Comparison of ENCODE assay signal across 7 cellular contexts in the genomic region with DNA sequence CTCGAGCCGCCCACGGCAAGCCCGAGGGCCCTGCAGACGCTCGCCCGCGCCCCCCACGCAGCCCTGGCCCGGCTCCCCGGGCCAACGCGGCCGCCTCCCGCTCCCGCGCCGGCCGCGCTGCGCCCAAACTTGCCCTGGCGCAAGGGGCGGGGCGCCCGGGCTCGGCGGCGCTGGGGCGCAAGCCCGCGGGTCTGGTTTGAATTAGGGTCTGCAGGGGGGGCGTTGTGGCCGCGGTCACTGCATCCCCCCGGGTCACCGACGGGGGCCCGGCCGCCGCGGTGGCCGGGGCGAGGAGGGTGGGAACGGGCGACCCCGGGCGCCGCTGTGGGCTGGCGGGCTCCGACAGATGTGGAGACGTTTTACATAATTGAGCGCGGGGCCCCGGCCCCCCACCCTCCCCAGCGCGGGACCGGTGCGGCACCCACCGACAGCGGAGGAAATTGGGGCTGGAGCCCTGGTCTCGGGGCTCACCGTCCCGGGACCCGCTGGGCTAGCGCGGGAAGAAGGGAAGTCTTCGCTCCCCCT.
DNase-seq lines count a peak whose midpoint lies in the region; ATAC-seq and TF ChIP-seq lines count a peak whose summit lies in the region.

No MANE protein-coding gene starts in this region.

- ATAC-seq in GM19397 (IDR thresholded peaks at IDR 0.05; ENCODE audit: unreplicated experiment) = peak; percentile 26
- ATAC-seq in HG03159 (IDR thresholded peaks at IDR 0.05; ENCODE audit: unreplicated experiment) = no peak

- H3K27me3 ChIP-seq in HUES6 (ENCODE audit: control insufficient read depth, insufficient read depth, low read length) = peaks cover 9% of the 10 kb centered on the region; the same call in 1 of the 2 replicates
- H3K27me3 ChIP-seq in duodenal mucosa (ENCODE audit: control insufficient read depth in 1 of 2, insufficient read depth in 2 of 2, low read length in 2 of 2) = peaks cover 0 to 6% of the 10 kb centered on the region in 2 donors

- H3K4me1 ChIP-seq in HUES6 (ENCODE audit: control insufficient read depth, insufficient read depth, low read length) (peaks cover 28% of the 10 kb centered on the region), duodenal mucosa (ENCODE audit: control insufficient read depth in 1 of 2, insufficient read depth in 2 of 2, low read length in 2 of 2) (peaks cover 45 to 50% of the 10 kb centered on the region in 2 donors)

- H3K9me3 Mint-ChIP-seq in nephron = no peaks in the 10 kb centered on the region

- DNase-seq in T-helper 1 cell (no peak), NAMALWA (ENCODE audit: low spot score) (no peak)

- peak overlapping the region in 2 of 3 experiments; percentile 68 to 72 for H3K4me3 Mint-ChIP-seq in nephron

- H3K9me3 ChIP-seq in HUES6 (ENCODE audit: control insufficient read depth, insufficient read depth, low read depth, low read length) = no peaks in the 10 kb centered on the region
- no peaks in the 10 kb centered on the region for H3K9me3 ChIP-seq in duodenal mucosa (ENCODE audit: control insufficient read depth in 1 of 2, low read length in 2 of 2)

- peak overlapping the region; percentile 50; the same call in 1 of the 2 replicates for H3K27ac ChIP-seq in HUES6 (ENCODE audit: low read depth, low read length)
- H3K27ac ChIP-seq in duodenal mucosa (ENCODE audit: low read depth, low read length) = peak overlapping the region; percentile 92

- no peaks in the 10 kb centered on the region for H3K36me3 Mint-ChIP-seq in nephron (ENCODE audit: low read depth)

- H3K4me3 ChIP-seq in HUES6 (ENCODE audit: low read depth, low read length) (peak overlapping the region; percentile 71), duodenal mucosa (ENCODE audit: low read depth in 1 of 2, low read length in 2 of 2) (peak overlapping the region; percentile 80 to 85)

- peaks cover 23% of the 10 kb centered on the region for H3K27me3 Mint-ChIP-seq in nephron (ENCODE audit: low read depth)

- TF ChIP-seq CTCF in nephron (IDR thresholded peaks at IDR 0.05; ENCODE audit: unreplicated experiment in 3 of 3) = no peak

- H3K9ac ChIP-seq in HUES6 (ENCODE audit: low read length) = peak overlapping the region; percentile 72
- H3K9ac ChIP-seq in duodenal mucosa (ENCODE audit: low read depth in 1 of 2, low read length in 2 of 2) = peak overlapping the region; percentile 76

- H3K36me3 ChIP-seq in HUES6 (ENCODE audit: control insufficient read depth, insufficient read depth, low read length) (peaks cover 6% of the 10 kb centered on the region; the same call in 1 of the 2 replicates), duodenal mucosa (ENCODE audit: control insufficient read depth in 1 of 2, insufficient read depth in 2 of 2, low read length in 2 of 2) (no peaks in the 10 kb centered on the region)

- H3K4me1 Mint-ChIP-seq in nephron = peaks cover 12% of the 10 kb centered on the region

- no peak overlapping the region for H3K27ac Mint-ChIP-seq in nephron
